ENCODE assay signal across 12 cellular contexts in the genomic region with DNA sequence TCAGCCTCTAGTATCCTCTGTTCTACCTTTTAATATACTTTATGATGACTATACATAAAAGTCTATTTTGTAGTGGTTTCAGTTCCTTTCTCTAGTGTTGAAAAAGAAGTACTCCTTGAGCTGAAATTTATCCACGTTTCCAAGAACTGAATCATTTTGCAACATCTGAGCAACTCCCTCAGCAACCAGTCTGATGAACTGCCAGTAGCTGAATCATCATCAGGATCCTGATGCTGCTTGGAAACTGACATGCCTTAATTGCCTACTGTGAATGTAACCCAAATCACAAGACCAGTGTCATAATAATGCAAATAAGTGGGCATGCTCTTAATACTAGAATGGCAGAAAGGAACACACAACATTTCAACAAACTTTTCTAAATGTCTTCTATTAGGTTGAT.
DNase-seq lines count a peak whose midpoint lies in the region; ATAC-seq, FAIRE-seq and TF ChIP-seq lines count a peak whose summit lies in the region.
"Had no signal": no experiment of that assay in that cellular context is flagged by ENCODE, and none has a peak within 500 bp of the region (broad histone marks: within the 10 kb centered on the region; RNA-seq: fewer than 3 reads in every experiment).

No MANE protein-coding gene starts in this region.

- no peak for FAIRE-seq in kidney (lab: Jason Lieb, UNC)

- H3K27ac ChIP-seq in esophagus squamous epithelium (no peak overlapping the region), kidney (ENCODE audit: low read depth in 2 of 2, low read length in 2 of 2) (no peak overlapping the region)
- H3K27ac ChIP-seq: VCaP had no signal

- H3K9me3 ChIP-seq in esophagus squamous epithelium (no peaks in the 10 kb centered on the region), kidney (ENCODE audit: control insufficient read depth in 1 of 2, low read length in 2 of 2) (no peaks in the 10 kb centered on the region)

- H3K4me1 ChIP-seq in esophagus squamous epithelium (peaks cover 0 to 9% (median 0%) of the 10 kb centered on the region in 3 donors), kidney (ENCODE audit: control insufficient read depth in 1 of 2, insufficient read depth in 1 of 2, low read depth in 1 of 2, low read length in 2 of 2) (no peaks in the 10 kb centered on the region)

- H3K27me3 ChIP-seq in esophagus squamous epithelium: no peaks in the 10 kb centered on the region

- ATAC-seq in GM19328 (IDR thresholded peaks at IDR 0.05; ENCODE audit: unreplicated experiment): no peak

- WGBS in esophagus squamous epithelium, 2 donors: 8 to 11% methylated on average over 1 of the region's 1 CpG

- no peak overlapping the region for H3K9ac ChIP-seq in kidney (ENCODE audit: low read length in 2 of 2)

- TF ChIP-seq CTCF in epithelial cell of esophagus (IDR thresholded peaks at IDR 0.05; ENCODE audit: insufficient read depth, low read depth, low read length, missing control alignments): no peak
- no peak for TF ChIP-seq CTCF in esophagus squamous epithelium (IDR thresholded peaks at IDR 0.05)
- TF ChIP-seq CTCF in kidney (IDR thresholded peaks at IDR 0.05; ENCODE audit: borderline replicate concordance, extremely low read depth, insufficient read depth): no peak

- peak; percentile 18 for DNase-seq in GF-D8 (lab: John Stamatoyannopoulos, UW)
- peak; percentile 94 for DNase-seq in NOMO-1 treated with DMSO at 0.1 percent for 48 hours (lab: John Stamatoyannopoulos, UW; ENCODE audit: unreplicated experiment)
- DNase-seq in epithelial cell of esophagus (ENCODE audit: low read depth): peak; percentile 92
- peak; percentile 23 for DNase-seq in middle frontal gyrus (ENCODE audit: extremely low spot score, low spot score)
- no peak for DNase-seq in esophagus squamous epithelium (lab: John Stamatoyannopoulos, UW)
- no peak for DNase-seq in kidney
- DNase-seq in COR-L47 (lab: John Stamatoyannopoulos, UW): no peak
- DNase-seq: activated gamma-delta T cell, endodermal cell, mesendoderm had no signal

- H3K4me3 ChIP-seq in epithelial cell of esophagus (ENCODE audit: low read length) (no peak overlapping the region), esophagus squamous epithelium (no peak overlapping the region), kidney (ENCODE audit: low read length in 2 of 2) (no peak overlapping the region)

- intact Hi-C loops in esophagus squamous epithelium (cut with DNase I) (loop anchor here (10.0 kb wide), 1 partner anchor 105 kb away; a partner anchor contains a TSS), kidney (cut with DNase I) (no loop called here)

- no peak for TF ChIP-seq POLR2A in esophagus squamous epithelium (IDR thresholded peaks at IDR 0.05)

- H3K36me3 ChIP-seq in esophagus squamous epithelium (no peaks in the 10 kb centered on the region), kidney (ENCODE audit: control insufficient read depth in 1 of 2, insufficient read depth in 2 of 2, low read length in 2 of 2) (no peaks in the 10 kb centered on the region)

Comparison
In these comparisons a context has a peak if more than half of its experiments do, and no peak if none do; other contexts are left out.
1. DNase-seq: peak in GF-D8 (single experiment), NOMO-1 treated with DMSO at 0.1 percent for 48 hours (single experiment), epithelial cell of esophagus (single experiment) and middle frontal gyrus (single experiment); none in esophagus squamous epithelium (single experiment), kidney (single experiment) and COR-L47 (single experiment).